Comparison of ENCODE assay signal across 24 cellular contexts in the genomic region with DNA sequence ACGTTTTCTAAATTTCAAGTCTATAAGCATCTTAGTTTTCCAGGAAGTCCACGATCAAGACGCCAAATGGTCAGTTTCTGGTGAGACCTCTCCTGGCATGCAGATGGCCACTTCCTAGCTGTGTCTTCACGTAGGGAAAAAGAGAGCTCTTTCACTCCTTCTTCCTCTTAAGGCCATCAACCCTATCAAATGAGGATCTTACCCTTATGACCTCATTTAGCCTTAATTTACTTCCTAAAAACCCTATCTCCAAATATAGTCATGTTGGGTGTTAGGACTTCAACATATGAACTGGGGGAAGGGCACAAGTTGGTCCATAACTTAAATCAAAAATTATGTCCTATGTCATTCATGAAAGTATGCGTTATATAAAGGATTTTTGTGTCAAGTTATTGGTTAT.
"Had no signal": no experiment of that assay in that cellular context is flagged by ENCODE, and none has a peak within 500 bp of the region (broad histone marks: within the 10 kb centered on the region; RNA-seq: fewer than 3 reads in every experiment).

No MANE protein-coding gene starts in this region.

- H3K4me3 ChIP-seq: adrenal gland, esophagus muscularis mucosa, gastroesophageal sphincter, heart left ventricle, right atrium auricular region, tibial artery had no signal

- H3K27me3 Mint-ChIP-seq: progenitor cell of endocrine pancreas had no signal

- FAIRE-seq: bronchial epithelial cell, urothelium cell line had no signal

- H3K27ac ChIP-seq: adrenal gland, esophagus muscularis mucosa, gastroesophageal sphincter, heart left ventricle, right atrium auricular region, tibial artery had no signal

- H3K27me3 ChIP-seq: adrenal gland, esophagus muscularis mucosa, gastroesophageal sphincter, heart left ventricle, right atrium auricular region, tibial artery had no signal

- ATAC-seq: activated naive CD4-positive, alpha-beta T cell treated with anti-CD3 and anti-CD28 coated beads, Interleukin-2, amount 50 U/mL, for 72 hours; gastroesophageal sphincter; heart left ventricle; left ventricle myocardium superior; stimulated activated naive CD8-positive, alpha-beta T cell treated with anti-CD3 and anti-CD28 coated beads, Interleukin-15, Interleukin-2, amounts not matched to agents 100 U/mL and 50 U/mL, for 24 hours had no signal

- H3K27ac Mint-ChIP-seq: activated naive CD4-positive, alpha-beta T cell treated with anti-CD3 and anti-CD28 coated beads, Interleukin-2, amount 50 U/mL, for 72 hours; activated T-helper 1 cell treated with anti-CD3 and anti-CD28 coated beads, Interleukin-12 subunit alpha, Interleukin-12 subunit beta, Interleukin-2, Interleukin-4 antibody, amounts not matched to agents 30 ng/mL and 10 ng/mL and 1 ng/mL, durations not matched to agents 14 hours and 24 hours and 36 hours; immature natural killer cell; progenitor cell of endocrine pancreas had no signal

- H3K9me3 ChIP-seq: adrenal gland, esophagus muscularis mucosa, gastroesophageal sphincter, heart left ventricle, right atrium auricular region, tibial artery had no signal

- H3K36me3 ChIP-seq: adrenal gland, esophagus muscularis mucosa, gastroesophageal sphincter, heart left ventricle, right atrium auricular region, tibial artery had no signal

- H3K4me3 Mint-ChIP-seq: activated T-helper 1 cell treated with anti-CD3 and anti-CD28 coated beads, Interleukin-12 subunit alpha, Interleukin-12 subunit beta, Interleukin-2, Interleukin-4 antibody, amounts not matched to agents 30 ng/mL and 10 ng/mL and 1 ng/mL, durations not matched to agents 14 hours and 24 hours and 36 hours; immature natural killer cell; neural crest cell had no signal

- H3K4me1 Mint-ChIP-seq: immature natural killer cell, neural crest cell had no signal

- H3K4me1 ChIP-seq: adrenal gland, esophagus muscularis mucosa, gastroesophageal sphincter, heart left ventricle, right atrium auricular region, tibial artery had no signal

- DNase-seq: activated CD4-positive, alpha-beta T cell treated with anti-CD3 and anti-CD28 coated beads, Interleukin-2, amount 50 U/mL, for 4 hours; activated gamma-delta T cell treated with Interleukin-2 at 50 U/mL for 16 hours; adrenal gland; cerebellar nuclear complex; cortex of kidney; effector CD4-positive, alpha-beta T cell; heart left ventricle; immature natural killer cell; kidney glomerular epithelial cell; left ventricle myocardium superior; stimulated activated CD4-positive, alpha-beta T cell treated with anti-CD3 and anti-CD28 coated beads, Interleukin-12 subunit alpha, Interleukin-12 subunit beta, amount 100 ng/mL, for 4 hours; stimulated activated CD4-positive, alpha-beta T cell treated with anti-CD3 and anti-CD28 coated beads, Interleukin-1b, Interleukin-23, amount 100 ng/mL, for 48 hours; stimulated activated naive CD8-positive, alpha-beta T cell treated with anti-CD3 and anti-CD28 coated beads, Interleukin-15, Interleukin-2, amounts not matched to agents 100 U/mL and 50 U/mL, for 24 hours; substantia nigra; tibial artery had no signal
